Comparison of ENCODE assay signal across 8 cellular contexts in the genomic region with DNA sequence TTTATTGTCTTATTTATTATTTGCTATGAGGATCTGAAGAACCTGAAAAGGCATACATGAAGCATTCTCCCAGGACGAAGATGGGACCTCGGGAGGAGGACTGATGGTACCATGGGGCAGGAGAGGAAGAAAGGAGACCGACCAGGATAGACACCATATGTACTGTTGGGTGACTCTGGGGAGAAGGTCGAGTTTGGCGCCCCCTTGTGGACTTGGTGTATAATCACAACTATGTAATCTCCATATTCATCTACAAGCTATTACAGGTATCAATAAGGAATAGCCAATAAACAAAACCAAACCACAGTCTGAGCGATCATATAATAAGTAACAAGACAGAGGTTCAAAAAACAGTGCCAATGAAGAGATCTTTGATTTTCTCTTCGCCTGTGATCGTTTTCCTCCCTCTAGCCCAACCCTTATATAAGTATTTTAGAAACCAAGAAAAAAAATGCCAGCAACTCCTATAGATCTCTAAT.
DNase-seq lines count a peak whose midpoint lies in the region; ATAC-seq and TF ChIP-seq lines count a peak whose summit lies in the region.

No MANE protein-coding gene starts in this region.

- ATAC-seq in left ventricle myocardium superior: peak; percentile 72
- no peak for ATAC-seq in GM21360 (IDR thresholded peaks at IDR 0.05; ENCODE audit: unreplicated experiment)

- peak; percentile 77 for TF ChIP-seq CTCF in smooth muscle cell (IDR thresholded peaks at IDR 0.05; ENCODE audit: borderline replicate concordance, insufficient read depth, poor library complexity, severe bottlenecking)

- H3K4me2 ChIP-seq in GM23248 (ENCODE audit: unreplicated experiment) (no peak overlapping the region), smooth muscle cell (no peak overlapping the region)

- no peaks in the 10 kb centered on the region for H4K20me1 ChIP-seq in GM23248 (ENCODE audit: insufficient read depth)
- no peaks in the 10 kb centered on the region for H4K20me1 ChIP-seq in smooth muscle cell (ENCODE audit: low read depth)

- H3K4me1 ChIP-seq in GM23248 (ENCODE audit: insufficient read depth) (no peaks in the 10 kb centered on the region), smooth muscle cell (ENCODE audit: low read depth) (no peaks in the 10 kb centered on the region)

- no peaks in the 10 kb centered on the region for H3K9me2 ChIP-seq in GM23248 (ENCODE audit: insufficient read depth)

- H3K27me3 ChIP-seq in GM23248 (replicated peaks; ENCODE audit: insufficient read depth) (peaks cover 34% of the 10 kb centered on the region), smooth muscle cell (ENCODE audit: low read depth) (no peaks in the 10 kb centered on the region)

- no peak overlapping the region for H3K27ac ChIP-seq in GM23248
- H3K27ac ChIP-seq in smooth muscle cell (ENCODE audit: low read depth): no peak overlapping the region

- intact Hi-C loops in left ventricle myocardium superior (cut with micrococcal nuclease): no loop called here

- no peak overlapping the region for H2AFZ ChIP-seq in GM23248
- H2AFZ ChIP-seq in smooth muscle cell (ENCODE audit: low read depth): no peak overlapping the region

- DNase-seq in DMS153 treated with DMSO at 0.1 percent for 48 hours (lab: John Stamatoyannopoulos, UW; ENCODE audit: unreplicated experiment) (peak; percentile 32), GM23248 (peak; percentile 57), NAMALWA (ENCODE audit: low spot score) (peak; percentile 67), SKM-1 treated with dmso at 0.1 percent for 144 hours (lab: John Stamatoyannopoulos, UW; ENCODE audit: unreplicated experiment) (peak; percentile 31), left ventricle myocardium superior (peak; percentile 40), smooth muscle cell (lab: John Stamatoyannopoulos, UW; ENCODE audit: unreplicated experiment) (peak; percentile 4)
- DNase-seq in activated naive CD8-positive, alpha-beta T cell treated with anti-CD3 and anti-CD28 coated beads, Interleukin-2, amount 50 U/mL, for 16 hours (ENCODE audit: low read depth, low spot score): peak; percentile 30

- H3K4me3 ChIP-seq in GM23248 (no peak overlapping the region), smooth muscle cell (no peak overlapping the region)

- 16% methylated on average over 8 of the region's 8 CpGs for WGBS in GM23248 (ENCODE audit: low coverage in 1 of 2, low lambda C conversion rate in 2 of 2, missing lambda C conversion rate in 2 of 2), 2 experiments
- 43% methylated on average over 8 of the region's 8 CpGs for WGBS in smooth muscle cell (ENCODE audit: low lambda C conversion rate)

- H3K36me3 ChIP-seq in GM23248 (ENCODE audit: low read depth) (no peaks in the 10 kb centered on the region), smooth muscle cell (ENCODE audit: low read depth) (no peaks in the 10 kb centered on the region)

- no peaks in the 10 kb centered on the region for H3K79me2 ChIP-seq in GM23248 (ENCODE audit: insufficient read depth)
- H3K79me2 ChIP-seq in smooth muscle cell (ENCODE audit: low read depth): no peaks in the 10 kb centered on the region

- H3K9me3 ChIP-seq in GM23248 (ENCODE audit: low read depth) (no peaks in the 10 kb centered on the region), smooth muscle cell (replicated peaks; ENCODE audit: low read depth) (no peaks in the 10 kb centered on the region)

- in situ Hi-C loops in GM23248 (cut with MboI): no loop called here

- no peak overlapping the region for H3K9ac ChIP-seq in GM23248
- H3K9ac ChIP-seq in smooth muscle cell (ENCODE audit: low read depth): no peak overlapping the region

- H3F3A ChIP-seq in GM23248 (ENCODE audit: insufficient read depth) (no peaks in the 10 kb centered on the region), smooth muscle cell (ENCODE audit: low read depth) (no peaks in the 10 kb centered on the region)

Comparison
In these comparisons a context has a peak if more than half of its experiments do, and no peak if none do; other contexts are left out.
1. DNase-seq: peak in every context shown above with its lines; median percentile 67 in NAMALWA; 57 in GM23248; 40 in left ventricle myocardium superior; 32 in DMS153 treated with DMSO at 0.1 percent for 48 hours; 31 in SKM-1 treated with dmso at 0.1 percent for 144 hours; 30 in activated naive CD8-positive, alpha-beta T cell treated with anti-CD3 and anti-CD28 coated beads, Interleukin-2, amount 50 U/mL, for 16 hours; 4 in smooth muscle cell.